In the genomic region with DNA sequence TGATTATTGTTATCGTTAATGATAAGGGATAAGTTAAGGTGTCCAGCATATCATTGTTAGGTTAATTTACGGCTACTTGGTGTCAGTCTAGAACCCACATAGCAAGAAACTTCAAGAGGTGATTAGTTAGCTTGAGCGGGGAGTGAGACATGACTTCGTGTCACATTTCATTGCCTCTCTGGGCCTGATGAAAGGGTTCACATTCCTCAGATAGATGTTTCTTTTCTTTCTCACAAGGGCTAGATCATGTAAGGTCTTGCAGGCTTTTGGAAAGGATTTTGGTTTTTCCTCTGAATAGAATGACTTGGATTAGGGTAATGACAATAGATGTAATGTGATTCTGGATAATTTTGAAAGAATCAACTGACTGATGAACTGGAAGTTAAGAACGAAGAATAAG, we compare ENCODE assay signal across 1 cellular context.
TF ChIP-seq lines count a peak whose summit lies in the region.

No MANE protein-coding gene starts in this region.

TF ChIP-seq in H1, 55 proteins besides CTCF, POLR2A, EP300 and RAD21:
- TF ChIP-seq, protein P1, sequence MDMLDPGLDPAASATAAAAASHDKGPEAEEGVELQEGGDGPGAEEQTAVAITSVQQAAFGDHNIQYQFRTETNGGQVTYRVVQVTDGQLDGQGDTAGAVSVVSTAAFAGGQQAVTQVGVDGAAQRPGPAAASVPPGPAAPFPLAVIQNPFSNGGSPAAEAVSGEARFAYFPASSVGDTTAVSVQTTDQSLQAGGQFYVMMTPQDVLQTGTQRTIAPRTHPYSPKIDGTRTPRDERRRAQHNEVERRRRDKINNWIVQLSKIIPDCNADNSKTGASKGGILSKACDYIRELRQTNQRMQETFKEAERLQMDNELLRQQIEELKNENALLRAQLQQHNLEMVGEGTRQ (IDR thresholded peaks at IDR 0.05; ENCODE audit: low read length) = no peak
- TF ChIP-seq SP4 (IDR thresholded peaks at IDR 0.05; ENCODE audit: low read length) = no peak
- TF ChIP-seq NANOG (IDR thresholded peaks at IDR 0.05; ENCODE audit: insufficient read depth, low read depth, low read length, poor library complexity, severe bottlenecking) = no peak
- TF ChIP-seq JUND (IDR thresholded peaks at IDR 0.05; ENCODE audit: low read length) = no peak
- no peak for TF ChIP-seq RFX5 (IDR thresholded peaks at IDR 0.05; ENCODE audit: borderline replicate concordance, low read depth, low read length)
- no peak for TF ChIP-seq SIN3A (conservative IDR thresholded peaks at IDR 0.05 in 1 of 2, IDR thresholded peaks at IDR 0.05 in 1 of 2; ENCODE audit: low read depth in 1 of 2, low read length in 2 of 2)
- TF ChIP-seq SIX5 (IDR thresholded peaks at IDR 0.05; ENCODE audit: low read depth, low read length) = no peak
- no peak for TF ChIP-seq CHD2 (IDR thresholded peaks at IDR 0.05; ENCODE audit: low read length)
- no peak for TF ChIP-seq CBX5 (IDR thresholded peaks at IDR 0.05; ENCODE audit: low read depth, low read length)
- TF ChIP-seq SAP30 (IDR thresholded peaks at IDR 0.05; ENCODE audit: insufficient read depth, insufficient replicate concordance, low read length) = no peak
- TF ChIP-seq KDM4A (IDR thresholded peaks at IDR 0.05; ENCODE audit: low read depth, low read length, severe bottlenecking) = no peak
- no peak for TF ChIP-seq EGR1 (IDR thresholded peaks at IDR 0.05; ENCODE audit: borderline replicate concordance, low read depth, low read length)
- no peak for TF ChIP-seq BRCA1 (IDR thresholded peaks at IDR 0.05; ENCODE audit: low read depth, low read length)
- no peak for TF ChIP-seq TCF12 (IDR thresholded peaks at IDR 0.05; ENCODE audit: low read depth, low read length)
- TF ChIP-seq CREB1 (IDR thresholded peaks at IDR 0.05) = no peak
- TF ChIP-seq SP2 (IDR thresholded peaks at IDR 0.05; ENCODE audit: low read length) = no peak
- TF ChIP-seq SRF (IDR thresholded peaks at IDR 0.05; ENCODE audit: low read depth, low read length) = no peak
- TF ChIP-seq TEAD4 (IDR thresholded peaks at IDR 0.05; ENCODE audit: low read depth, low read length) = no peak
- TF ChIP-seq, protein P2, sequence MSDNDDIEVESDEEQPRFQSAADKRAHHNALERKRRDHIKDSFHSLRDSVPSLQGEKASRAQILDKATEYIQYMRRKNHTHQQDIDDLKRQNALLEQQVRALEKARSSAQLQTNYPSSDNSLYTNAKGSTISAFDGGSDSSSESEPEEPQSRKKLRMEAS (IDR thresholded peaks at IDR 0.05) = no peak
- no peak for TF ChIP-seq SP1 (IDR thresholded peaks at IDR 0.05; ENCODE audit: low read depth, low read length)
